In genomic region chr11:119116601-119117000, GRCh38 we compare ENCODE assay signal across 2 cellular contexts.
TF ChIP-seq lines count a peak whose summit lies in the region.

No MANE protein-coding gene starts in this region.

TF ChIP-seq in liver, 16 proteins besides CTCF, POLR2A, EP300 and RAD21:
- TF ChIP-seq, protein P1, sequence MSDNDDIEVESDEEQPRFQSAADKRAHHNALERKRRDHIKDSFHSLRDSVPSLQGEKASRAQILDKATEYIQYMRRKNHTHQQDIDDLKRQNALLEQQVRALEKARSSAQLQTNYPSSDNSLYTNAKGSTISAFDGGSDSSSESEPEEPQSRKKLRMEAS (IDR thresholded peaks at IDR 0.05) = no peak
- TF ChIP-seq, protein P2, sequence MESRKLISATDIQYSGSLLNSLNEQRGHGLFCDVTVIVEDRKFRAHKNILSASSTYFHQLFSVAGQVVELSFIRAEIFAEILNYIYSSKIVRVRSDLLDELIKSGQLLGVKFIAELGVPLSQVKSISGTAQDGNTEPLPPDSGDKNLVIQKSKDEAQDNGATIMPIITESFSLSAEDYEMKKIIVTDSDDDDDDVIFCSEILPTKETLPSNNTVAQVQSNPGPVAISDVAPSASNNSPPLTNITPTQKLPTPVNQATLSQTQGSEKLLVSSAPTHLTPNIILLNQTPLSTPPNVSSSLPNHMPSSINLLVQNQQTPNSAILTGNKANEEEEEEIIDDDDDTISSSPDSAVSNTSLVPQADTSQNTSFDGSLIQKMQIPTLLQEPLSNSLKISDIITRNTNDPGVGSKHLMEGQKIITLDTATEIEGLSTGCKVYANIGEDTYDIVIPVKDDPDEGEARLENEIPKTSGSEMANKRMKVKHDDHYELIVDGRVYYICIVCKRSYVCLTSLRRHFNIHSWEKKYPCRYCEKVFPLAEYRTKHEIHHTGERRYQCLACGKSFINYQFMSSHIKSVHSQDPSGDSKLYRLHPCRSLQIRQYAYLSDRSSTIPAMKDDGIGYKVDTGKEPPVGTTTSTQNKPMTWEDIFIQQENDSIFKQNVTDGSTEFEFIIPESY (IDR thresholded peaks at IDR 0.05) = no peak
- TF ChIP-seq TAF1 (conservative IDR thresholded peaks at IDR 0.05) (no peak), NR2F2 (IDR thresholded peaks at IDR 0.05) (no peak), JUND (IDR thresholded peaks at IDR 0.05) (no peak), FOXA1 (IDR thresholded peaks at IDR 0.05) (no peak), FOXA2 (IDR thresholded peaks at IDR 0.05) (no peak), HNF4A (conservative IDR thresholded peaks at IDR 0.05) (no peak), RXRA (IDR thresholded peaks at IDR 0.05) (no peak), HNF4G (IDR thresholded peaks at IDR 0.05) (no peak), REST (IDR thresholded peaks at IDR 0.05) (no peak), YY1 (IDR thresholded peaks at IDR 0.05) (no peak), EGR1 (IDR thresholded peaks at IDR 0.05; ENCODE audit: low read depth in 2 of 2) (no peak), SP1 (IDR thresholded peaks at IDR 0.05) (no peak), GABPA (IDR thresholded peaks at IDR 0.05 in 1 of 2, conservative IDR thresholded peaks at IDR 0.05 in 1 of 2) (no peak)
- TF ChIP-seq, protein P3, sequence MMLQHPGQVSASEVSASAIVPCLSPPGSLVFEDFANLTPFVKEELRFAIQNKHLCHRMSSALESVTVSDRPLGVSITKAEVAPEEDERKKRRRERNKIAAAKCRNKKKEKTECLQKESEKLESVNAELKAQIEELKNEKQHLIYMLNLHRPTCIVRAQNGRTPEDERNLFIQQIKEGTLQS (IDR thresholded peaks at IDR 0.05) = no peak
TF ChIP-seq in liver: peak in this region for 0.

TF ChIP-seq in HepG2, 621 proteins besides CTCF, POLR2A, EP300 and RAD21:
- no peak for TF ChIP-seq FLYWCH1 (CRISPR knock-in tag; IDR thresholded peaks at IDR 0.05)
